Comparison of ENCODE assay signal across 17 cellular contexts in the genomic region with DNA sequence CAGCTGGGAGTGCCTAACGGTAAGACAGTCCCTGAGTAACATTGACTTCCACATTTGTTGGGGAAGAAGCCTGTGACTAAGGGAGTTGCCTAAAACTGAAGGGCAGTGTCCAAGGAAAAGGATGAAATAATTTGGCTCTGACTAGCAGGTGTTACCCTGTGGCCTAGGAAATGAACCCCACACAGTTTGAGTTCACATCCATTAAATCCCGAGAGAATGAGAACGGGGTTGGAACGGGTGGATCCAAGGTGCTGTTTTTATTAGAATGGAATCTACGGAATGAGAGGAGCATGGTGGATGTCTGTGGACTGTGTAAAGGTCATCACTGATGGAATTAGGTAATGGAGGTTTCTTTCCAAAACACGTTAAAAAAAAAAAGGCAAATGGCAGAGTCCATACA.
DNase-seq lines count a peak whose midpoint lies in the region; ATAC-seq, FAIRE-seq and TF ChIP-seq lines count a peak whose summit lies in the region.
"Had no signal": no experiment of that assay in that cellular context is flagged by ENCODE, and none has a peak within 500 bp of the region (broad histone marks: within the 10 kb centered on the region; RNA-seq: fewer than 3 reads in every experiment).

No MANE protein-coding gene starts in this region.

- H3K9me3 Mint-ChIP-seq in CD4-positive, alpha-beta T cell, result no peaks in the 10 kb centered on the region
- H3K9me3 Mint-ChIP-seq: CD4-positive, alpha-beta memory T cell had no signal

- FAIRE-seq in H1 (lab: Jason Lieb, UNC) (peak; percentile 42), urothelium cell line (lab: Jason Lieb, UNC) (peak; percentile 83)
- FAIRE-seq: GM12891 had no signal

- no peak for ATAC-seq in CD4-positive, alpha-beta T cell (ENCODE audit: poor library complexity)

- H3K14ac ChIP-seq in H1 (ENCODE audit: insufficient read length), result no peak overlapping the region

- H3K9ac ChIP-seq in H1 (replicated peaks in 1 of 4; ENCODE audit: extremely low read depth in 1 of 4, low read depth in 3 of 4, low read length in 3 of 4) (no peak overlapping the region), liver (ENCODE audit: low read depth in 1 of 2, low read length in 2 of 2) (no peak overlapping the region)
- H3K9ac ChIP-seq: GM23248 had no signal

- CTCF ChIA-PET in H1 (lab: Charles Lee; ENCODE audit: partially characterized antibody), result interaction anchor here (2.9 kb wide), 1 partner anchor 45 kb away, joined by 7 read pairs; no protein-coding TSS in a partner anchor
- CTCF ChIA-PET in CD4-positive, alpha-beta T cell (lab: Charles Lee), result no interaction called here

- H3K27ac ChIP-seq in H1 (ENCODE audit: low read depth, low read length) (no peak overlapping the region), liver (ENCODE audit: low read depth in 1 of 2, low read length in 2 of 2) (no peak overlapping the region)
- no peak overlapping the region for H3K27ac ChIP-seq in CD4-positive, alpha-beta T cell (ENCODE audit: low read depth, low read length)
- H3K27ac ChIP-seq: GM23248 had no signal

- no peaks in the 10 kb centered on the region for H3K9me3 ChIP-seq in H1 (ENCODE audit: insufficient read depth in 2 of 2, low read depth in 1 of 2, low read length in 1 of 2)
- no peaks in the 10 kb centered on the region for H3K9me3 ChIP-seq in liver (ENCODE audit: control insufficient read depth in 4 of 4, low read length in 3 of 4)
- no peaks in the 10 kb centered on the region for H3K9me3 ChIP-seq in CD4-positive, alpha-beta T cell (ENCODE audit: control insufficient read depth, low read length)

- WGBS in H1 (ENCODE audit: extremely low coverage in 1 of 2, insufficient coverage in 1 of 2, insufficient read length in 1 of 2, insufficient replicate concordance in 2 of 2, low coverage in 1 of 2, low lambda C conversion rate in 2 of 2, missing lambda C conversion rate in 1 of 2), 2 experiments, result 91% methylated on average over 6 of the region's 6 CpGs; no CpG with 5 or more reads in 1 of the 2 experiments
- 66% methylated on average over 6 of the region's 6 CpGs for WGBS in liver

- intact Hi-C loops in CD4-positive, alpha-beta T cell (cut with DNase I, micrococcal nuclease), result no loop called here

- no peak overlapping the region for H3K23ac ChIP-seq in H1 (ENCODE audit: insufficient read length)

- H3K4me3 ChIP-seq in AG10803 (ENCODE audit: low read length), result no peak overlapping the region
- no peak overlapping the region for H3K4me3 ChIP-seq in H1 (ENCODE audit: extremely low read depth in 1 of 4, insufficient read depth in 2 of 4, low read depth in 3 of 4, low read length in 4 of 4)
- no peak overlapping the region for H3K4me3 ChIP-seq in liver (ENCODE audit: low read depth in 1 of 3, low read length in 3 of 3)
- H3K4me3 ChIP-seq: GM23248 had no signal

- H3K79me2 ChIP-seq in H1 (ENCODE audit: control insufficient read depth in 1 of 2, insufficient read depth in 2 of 2, low read length in 2 of 2), result no peaks in the 10 kb centered on the region

- no peak overlapping the region for H2BK15ac ChIP-seq in H1 (ENCODE audit: low read length)

- TF ChIP-seq RAD21 in H1 (IDR thresholded peaks at IDR 0.05 in 1 of 2, conservative IDR thresholded peaks at IDR 0.05 in 1 of 2; ENCODE audit: low read depth in 2 of 2, low read length in 2 of 2) (no peak), liver (IDR thresholded peaks at IDR 0.05) (no peak)

- H3K18ac ChIP-seq in H1 (ENCODE audit: extremely low read depth, low read length), result no peak overlapping the region

- no peaks in the 10 kb centered on the region for H3K79me1 ChIP-seq in H1 (ENCODE audit: low read depth, low read length)

- no peak overlapping the region for H3K4ac ChIP-seq in H1 (replicated peaks; ENCODE audit: insufficient read length, low read depth, low read length)

- H3K4me1 ChIP-seq in H1 (replicated peaks in 1 of 4; ENCODE audit: control insufficient read depth in 3 of 4, insufficient read depth in 4 of 4, low read length in 3 of 4) (peaks cover under 1 to 6% (median 2%) of the 10 kb centered on the region in 4 experiments; a peak in 6 of 7 replicates), liver (ENCODE audit: control insufficient read depth in 4 of 4, insufficient read depth in 4 of 4, low read length in 3 of 4) (no peaks in the 10 kb centered on the region)

- no peaks in the 10 kb centered on the region for H3K23me2 ChIP-seq in H1 (ENCODE audit: low read depth, low read length)

- H3K27me3 ChIP-seq in H1 (replicated peaks in 1 of 4; ENCODE audit: control insufficient read depth in 3 of 4, extremely low read depth in 1 of 4, insufficient read depth in 3 of 4, low read length in 3 of 4) (no peaks in the 10 kb centered on the region), liver (ENCODE audit: control insufficient read depth in 4 of 4, insufficient read depth in 4 of 4, low read length in 3 of 4) (no peaks in the 10 kb centered on the region)
- H3K27me3 ChIP-seq in CD4-positive, alpha-beta T cell (ENCODE audit: control insufficient read depth, insufficient read depth, low read length), result no peaks in the 10 kb centered on the region

- no peak overlapping the region for H4K8ac ChIP-seq in H1 (ENCODE audit: extremely low read depth, insufficient read depth, low read length)

- POLR2A ChIA-PET in H1 (lab: Charles Lee; ENCODE audit: partially characterized antibody), result no interaction called here
- POLR2A ChIA-PET in CD4-positive, alpha-beta T cell (lab: Charles Lee), result no interaction called here

- no peak for TF ChIP-seq CTCF in AG10803 (conservative IDR thresholded peaks at IDR 0.05; ENCODE audit: low read length)
- no peak for TF ChIP-seq CTCF in H1 (IDR thresholded peaks at IDR 0.05; ENCODE audit: control extremely low read depth in 1 of 3, insufficient read depth in 1 of 3, low read depth in 1 of 3, low read length in 3 of 3)
- TF ChIP-seq CTCF in liver (IDR thresholded peaks at IDR 0.05; ENCODE audit: low read depth, low read length, missing input control), result no peak
- no peak for TF ChIP-seq CTCF in CD4-positive, alpha-beta T cell (IDR thresholded peaks at IDR 0.05)

- H3K4me3 Mint-ChIP-seq in CD4-positive, alpha-beta T cell, result no peak overlapping the region
- H3K4me3 Mint-ChIP-seq: B cell; CD4-positive, alpha-beta memory T cell; IgD-negative memory B cell had no signal

- no peaks in the 10 kb centered on the region for H3K27me3 Mint-ChIP-seq in CD4-positive, alpha-beta T cell
- H3K27me3 Mint-ChIP-seq: B cell; CD4-positive, alpha-beta memory T cell; IgD-negative memory B cell had no signal

- no peaks in the 10 kb centered on the region for H4K20me1 ChIP-seq in H1 (replicated peaks in 1 of 2; ENCODE audit: control insufficient read depth in 1 of 2, insufficient read depth in 2 of 2, low read length in 2 of 2)

- peaks cover 19% of the 10 kb centered on the region for H3K36me3 Mint-ChIP-seq in CD4-positive, alpha-beta T cell (ENCODE audit: low read depth)

- no peak overlapping the region; a peak in 1 of 4 replicates for H3K4me2 ChIP-seq in H1 (ENCODE audit: insufficient read depth in 1 of 2, low read depth in 2 of 2, low read length in 2 of 2)

- no peak overlapping the region for H2BK120ac ChIP-seq in H1 (replicated peaks; ENCODE audit: low read depth, low read length)

- TF ChIP-seq POLR2A in H1 (IDR thresholded peaks at IDR 0.05; ENCODE audit: control extremely low read depth in 1 of 2, low read depth in 2 of 2, low read length in 2 of 2), result no peak

- no peak overlapping the region for H3K27ac Mint-ChIP-seq in CD4-positive, alpha-beta T cell
- H3K27ac Mint-ChIP-seq: B cell, IgD-negative memory B cell had no signal

- no peak overlapping the region for H2BK20ac ChIP-seq in H1 (ENCODE audit: low read length)

- no peak overlapping the region for H4K91ac ChIP-seq in H1 (replicated peaks; ENCODE audit: insufficient read length, low read length)

- no peak overlapping the region for H2AK5ac ChIP-seq in H1 (ENCODE audit: low read depth, low read length)

- DNase-seq in AG10803 (ENCODE audit: low read depth), result peak; percentile 17
- no peak for DNase-seq in H1 (ENCODE audit: low read depth in 1 of 2, low spot score in 2 of 2)
- no peak for DNase-seq in urothelium cell line (ENCODE audit: low spot score)
- DNase-seq in DMS153 treated with DMSO at 0.1 percent for 48 hours (lab: John Stamatoyannopoulos, UW; ENCODE audit: unreplicated experiment), result no peak
- no peak for DNase-seq in COLO829 (ENCODE audit: low spot score)
- DNase-seq in CD4-positive, alpha-beta T cell, result no peak
- DNase-seq: 8988T; ACHN; C1 segment of cervical spinal cord; CD4-positive, alpha-beta memory T cell; GM23248; H7; KG1 had no signal

- no peaks in the 10 kb centered on the region for H3K4me1 Mint-ChIP-seq in CD4-positive, alpha-beta T cell (ENCODE audit: low read depth)
- H3K4me1 Mint-ChIP-seq: B cell had no signal

- no peak for TF ChIP-seq EP300 in H1 (IDR thresholded peaks at IDR 0.05; ENCODE audit: borderline replicate concordance in 1 of 2, low read depth in 2 of 2, low read length in 2 of 2)

- no peaks in the 10 kb centered on the region; a peak in 2 of 8 replicates for H3K36me3 ChIP-seq in H1 (ENCODE audit: control insufficient read depth in 2 of 4, insufficient read depth in 4 of 4, low read length in 3 of 4)
- H3K36me3 ChIP-seq in liver (ENCODE audit: control insufficient read depth in 4 of 4, insufficient read depth in 3 of 4, low read depth in 1 of 4, low read length in 3 of 4), result peaks cover 0 to 4% (median 2%) of the 10 kb centered on the region in 4 donors

- H2BK5ac ChIP-seq in H1 (ENCODE audit: low read depth, low read length), result no peak overlapping the region

- H4K5ac ChIP-seq in H1 (ENCODE audit: insufficient read length, low read depth, low read length), result no peak overlapping the region

- H2BK12ac ChIP-seq in H1 (ENCODE audit: low read depth, low read length), result no peak overlapping the region

- H3K56ac ChIP-seq in H1 (replicated peaks; ENCODE audit: insufficient read length, low read depth, low read length), result no peak overlapping the region

- H2AFZ ChIP-seq in H1 (ENCODE audit: low read length), result no peak overlapping the region
- H2AFZ ChIP-seq: GM23248 had no signal

TF ChIP-seq in H1, 55 proteins besides CTCF, POLR2A, EP300 and RAD21 (continues in another document):
- TF ChIP-seq CBX8 (IDR thresholded peaks at IDR 0.05; ENCODE audit: borderline replicate concordance, low read depth, low read length) (no peak), SAP30 (IDR thresholded peaks at IDR 0.05; ENCODE audit: insufficient read depth, insufficient replicate concordance, low read length) (no peak)
- TF ChIP-seq, protein P1, sequence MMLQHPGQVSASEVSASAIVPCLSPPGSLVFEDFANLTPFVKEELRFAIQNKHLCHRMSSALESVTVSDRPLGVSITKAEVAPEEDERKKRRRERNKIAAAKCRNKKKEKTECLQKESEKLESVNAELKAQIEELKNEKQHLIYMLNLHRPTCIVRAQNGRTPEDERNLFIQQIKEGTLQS (IDR thresholded peaks at IDR 0.05; ENCODE audit: insufficient read depth, low read depth, low read length), result no peak

TF ChIP-seq in liver, 16 proteins besides CTCF, POLR2A, EP300 and RAD21:
- TF ChIP-seq RXRA (IDR thresholded peaks at IDR 0.05) (peak in 1 of 2 donors; percentile 13), JUND (IDR thresholded peaks at IDR 0.05) (no peak), NR2F2 (IDR thresholded peaks at IDR 0.05) (no peak), HNF4A (conservative IDR thresholded peaks at IDR 0.05) (peak in 1 of 2 donors; percentile 35), SP1 (IDR thresholded peaks at IDR 0.05) (no peak), HNF4G (IDR thresholded peaks at IDR 0.05) (no peak), FOXA2 (IDR thresholded peaks at IDR 0.05) (no peak), YY1 (IDR thresholded peaks at IDR 0.05) (peak; percentile 41)
